ENCODE assay signal across 21 cellular contexts in genomic region chr6:66930559-66931290, GRCh38.
DNase-seq lines count a peak whose midpoint lies in the region; ATAC-seq lines count a peak whose summit lies in the region.
"Had no signal": no experiment of that assay in that cellular context is flagged by ENCODE, and none has a peak within 500 bp of the region (broad histone marks: within the 10 kb centered on the region; RNA-seq: fewer than 3 reads in every experiment).

No MANE protein-coding gene starts in this region.

- DNase-seq in ELR (ENCODE audit: low read depth), result peak; percentile 38
- peak; percentile 20 for DNase-seq in RKO (ENCODE audit: low spot score)
- DNase-seq in dedifferentiated amniotic fluid mesenchymal stem cell (ENCODE audit: extremely low spot score), result peak; percentile 48
- DNase-seq in mesenchymal stem cell, result peak; percentile 15
- no peak for DNase-seq in NAMALWA (ENCODE audit: low spot score)
- DNase-seq: activated CD4-positive, alpha-beta memory T cell treated with anti-CD3 and anti-CD28 coated beads, Interleukin-2, amount 10 ng/mL, durations not matched to agents 7 days and 5 days; activated CD4-positive, CD25-positive, alpha-beta regulatory T cell; activated naive CD4-positive, alpha-beta T cell treated with anti-CD3 and anti-CD28 coated beads, Interleukin-2, amount 50 U/mL, for 16 hours; COR-L47; NCI-H1417 treated with DMSO at 0.1 percent for 48 hours; NCI-H2171; ovary; right lobe of liver; SJCRH30 had no signal

- H3K4ac ChIP-seq in mesenchymal stem cell (ENCODE audit: low read depth in 1 of 2, low read length in 2 of 2), result no peak overlapping the region

- H3K27ac ChIP-seq in mesenchymal stem cell (ENCODE audit: low read length, poor library complexity, severe bottlenecking), result no peak overlapping the region
- H3K27ac ChIP-seq: epithelial cell of prostate, ovary, right lobe of liver, SJCRH30, tibial nerve had no signal

- H3K14ac ChIP-seq in mesenchymal stem cell (ENCODE audit: low read length in 2 of 2), result no peak overlapping the region

- H2BK12ac ChIP-seq in mesenchymal stem cell (ENCODE audit: low read length in 2 of 2), result no peak overlapping the region

- H3K27me3 ChIP-seq in mesenchymal stem cell (ENCODE audit: control insufficient read depth in 1 of 2, insufficient read depth in 1 of 2, low read length in 2 of 2), result no peaks in the 10 kb centered on the region
- H3K27me3 ChIP-seq: right lobe of liver, SJCRH30, tibial nerve had no signal

- no peaks in the 10 kb centered on the region for H3K4me1 ChIP-seq in mesenchymal stem cell (ENCODE audit: control insufficient read depth, insufficient read depth, low read depth, low read length)
- H3K4me1 ChIP-seq: right lobe of liver, SJCRH30, tibial nerve had no signal

- H3K23ac ChIP-seq in mesenchymal stem cell (ENCODE audit: low read length in 2 of 2), result no peak overlapping the region

- H2AK5ac ChIP-seq in mesenchymal stem cell (ENCODE audit: low read length, severe bottlenecking), result no peak overlapping the region

- no peak overlapping the region for H4K91ac ChIP-seq in mesenchymal stem cell (ENCODE audit: low read length)

- no CpG with 5 or more reads among the region's 2 CpGs for WGBS in mesenchymal stem cell

- H3K18ac ChIP-seq in mesenchymal stem cell (ENCODE audit: low read depth in 1 of 2, low read length in 2 of 2), result no peak overlapping the region

- H2BK15ac ChIP-seq in mesenchymal stem cell (ENCODE audit: low read depth, poor library complexity, severe bottlenecking), result no peak overlapping the region

- no peaks in the 10 kb centered on the region for H3K36me3 ChIP-seq in mesenchymal stem cell (ENCODE audit: control insufficient read depth in 1 of 2, insufficient read depth in 2 of 2, low read depth in 1 of 2, low read length in 2 of 2)
- H3K36me3 ChIP-seq: ovary, right lobe of liver, SJCRH30, tibial nerve had no signal

- no peak overlapping the region for H2BK5ac ChIP-seq in mesenchymal stem cell (ENCODE audit: low read depth, low read length, poor library complexity, severe bottlenecking)

- H3K79me1 ChIP-seq in mesenchymal stem cell (replicated peaks; ENCODE audit: low read length, poor library complexity, severe bottlenecking), result no peaks in the 10 kb centered on the region

- peaks cover 24% of the 10 kb centered on the region for H3K9me3 ChIP-seq in mesenchymal stem cell (ENCODE audit: control insufficient read depth, low read length)
- H3K9me3 ChIP-seq: ovary, right lobe of liver, SJCRH30 had no signal

- H3K9ac ChIP-seq in mesenchymal stem cell (ENCODE audit: low read length), result no peak overlapping the region

- H2BK120ac ChIP-seq in mesenchymal stem cell (ENCODE audit: low read depth, low read length), result no peak overlapping the region

- no peak overlapping the region for H2AFZ ChIP-seq in mesenchymal stem cell (ENCODE audit: low read depth, low read length)

- no peak overlapping the region for H3K4me2 ChIP-seq in mesenchymal stem cell (ENCODE audit: low read length, poor library complexity, severe bottlenecking)

- H3K4me3 ChIP-seq in mesenchymal stem cell (ENCODE audit: insufficient read depth in 1 of 2, low read depth in 1 of 2, low read length in 2 of 2), result no peak overlapping the region
- H3K4me3 ChIP-seq: lung, ovary, right lobe of liver, SJCRH30, tibial nerve had no signal

- no peak overlapping the region for H4K8ac ChIP-seq in mesenchymal stem cell (ENCODE audit: low read length)

- ATAC-seq in GM21447 (IDR thresholded peaks at IDR 0.05; ENCODE audit: unreplicated experiment), result no peak
- ATAC-seq in GM18867 (IDR thresholded peaks at IDR 0.05; ENCODE audit: unreplicated experiment), result no peak
- ATAC-seq in HG02852 (IDR thresholded peaks at IDR 0.05; ENCODE audit: unreplicated experiment), result no peak
- ATAC-seq: right lobe of liver; stimulated activated memory B cell treated with anti-CD40 and anti-IgM and Interleukin-4, amounts not matched to agents 10 μg/mL and 1 μg/mL and 100 μg/mL, for 72 hours had no signal
